In the genomic region with DNA sequence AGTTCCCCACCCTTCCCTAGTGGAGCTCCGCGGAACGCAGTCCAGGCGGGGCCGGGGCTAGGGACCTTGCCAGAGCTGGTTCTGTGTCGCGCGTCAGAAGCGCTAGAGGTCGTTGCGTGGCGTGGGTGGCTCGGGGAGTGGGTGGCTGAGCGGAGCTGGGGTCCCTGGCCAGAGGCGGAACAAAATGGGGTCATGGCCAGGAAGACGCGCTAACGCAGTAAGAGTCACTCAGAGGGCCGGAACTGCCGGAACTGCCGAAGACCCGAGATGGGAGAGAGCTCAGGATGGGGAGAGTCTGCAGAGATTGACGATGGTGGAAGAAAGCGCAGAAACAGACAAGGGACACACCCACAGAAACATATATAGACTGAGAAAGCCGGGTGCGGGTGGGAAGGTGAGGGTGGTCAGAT, we compare ENCODE assay signal across 1 cellular context.
TF ChIP-seq lines count a peak whose summit lies in the region.

No MANE protein-coding gene starts in this region.

TF ChIP-seq in HepG2, 621 proteins besides CTCF, POLR2A, EP300 and RAD21:
- no peak for TF ChIP-seq ISX (CRISPR knock-in tag; conservative IDR thresholded peaks at IDR 0.05)
- no peak for TF ChIP-seq CENPT (CRISPR knock-in tag; IDR thresholded peaks at IDR 0.05; ENCODE audit: low read depth)
- TF ChIP-seq ZKSCAN1 (IDR thresholded peaks at IDR 0.05; ENCODE audit: low read length), result no peak
- TF ChIP-seq HNRNPL (IDR thresholded peaks at IDR 0.05; ENCODE audit: low read depth, low read length), result no peak
- no peak for TF ChIP-seq ZNF766 (CRISPR knock-in tag; IDR thresholded peaks at IDR 0.05; ENCODE audit: borderline replicate concordance)
- no peak for TF ChIP-seq SP4 (CRISPR knock-in tag; IDR thresholded peaks at IDR 0.05)
- no peak for TF ChIP-seq MXD1 (CRISPR knock-in tag; IDR thresholded peaks at IDR 0.05)
- TF ChIP-seq, protein P1, sequence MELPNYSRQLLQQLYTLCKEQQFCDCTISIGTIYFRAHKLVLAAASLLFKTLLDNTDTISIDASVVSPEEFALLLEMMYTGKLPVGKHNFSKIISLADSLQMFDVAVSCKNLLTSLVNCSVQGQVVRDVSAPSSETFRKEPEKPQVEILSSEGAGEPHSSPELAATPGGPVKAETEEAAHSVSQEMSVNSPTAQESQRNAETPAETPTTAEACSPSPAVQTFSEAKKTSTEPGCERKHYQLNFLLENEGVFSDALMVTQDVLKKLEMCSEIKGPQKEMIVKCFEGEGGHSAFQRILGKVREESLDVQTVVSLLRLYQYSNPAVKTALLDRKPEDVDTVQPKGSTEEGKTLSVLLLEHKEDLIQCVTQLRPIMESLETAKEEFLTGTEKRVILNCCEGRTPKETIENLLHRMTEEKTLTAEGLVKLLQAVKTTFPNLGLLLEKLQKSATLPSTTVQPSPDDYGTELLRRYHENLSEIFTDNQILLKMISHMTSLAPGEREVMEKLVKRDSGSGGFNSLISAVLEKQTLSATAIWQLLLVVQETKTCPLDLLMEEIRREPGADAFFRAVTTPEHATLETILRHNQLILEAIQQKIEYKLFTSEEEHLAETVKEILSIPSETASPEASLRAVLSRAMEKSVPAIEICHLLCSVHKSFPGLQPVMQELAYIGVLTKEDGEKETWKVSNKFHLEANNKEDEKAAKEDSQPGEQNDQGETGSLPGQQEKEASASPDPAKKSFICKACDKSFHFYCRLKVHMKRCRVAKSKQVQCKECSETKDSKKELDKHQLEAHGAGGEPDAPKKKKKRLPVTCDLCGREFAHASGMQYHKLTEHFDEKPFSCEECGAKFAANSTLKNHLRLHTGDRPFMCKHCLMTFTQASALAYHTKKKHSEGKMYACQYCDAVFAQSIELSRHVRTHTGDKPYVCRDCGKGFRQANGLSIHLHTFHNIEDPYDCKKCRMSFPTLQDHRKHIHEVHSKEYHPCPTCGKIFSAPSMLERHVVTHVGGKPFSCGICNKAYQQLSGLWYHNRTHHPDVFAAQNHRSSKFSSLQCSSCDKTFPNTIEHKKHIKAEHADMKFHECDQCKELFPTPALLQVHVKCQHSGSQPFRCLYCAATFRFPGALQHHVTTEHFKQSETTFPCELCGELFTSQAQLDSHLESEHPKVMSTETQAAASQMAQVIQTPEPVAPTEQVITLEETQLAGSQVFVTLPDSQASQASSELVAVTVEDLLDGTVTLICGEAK (IDR thresholded peaks at IDR 0.05), result no peak
- TF ChIP-seq, protein P1 (CRISPR knock-in tag; IDR thresholded peaks at IDR 0.05), result no peak
- TF ChIP-seq MYNN (CRISPR knock-in tag; IDR thresholded peaks at IDR 0.05; ENCODE audit: low read depth), result no peak
- TF ChIP-seq, protein P2, sequence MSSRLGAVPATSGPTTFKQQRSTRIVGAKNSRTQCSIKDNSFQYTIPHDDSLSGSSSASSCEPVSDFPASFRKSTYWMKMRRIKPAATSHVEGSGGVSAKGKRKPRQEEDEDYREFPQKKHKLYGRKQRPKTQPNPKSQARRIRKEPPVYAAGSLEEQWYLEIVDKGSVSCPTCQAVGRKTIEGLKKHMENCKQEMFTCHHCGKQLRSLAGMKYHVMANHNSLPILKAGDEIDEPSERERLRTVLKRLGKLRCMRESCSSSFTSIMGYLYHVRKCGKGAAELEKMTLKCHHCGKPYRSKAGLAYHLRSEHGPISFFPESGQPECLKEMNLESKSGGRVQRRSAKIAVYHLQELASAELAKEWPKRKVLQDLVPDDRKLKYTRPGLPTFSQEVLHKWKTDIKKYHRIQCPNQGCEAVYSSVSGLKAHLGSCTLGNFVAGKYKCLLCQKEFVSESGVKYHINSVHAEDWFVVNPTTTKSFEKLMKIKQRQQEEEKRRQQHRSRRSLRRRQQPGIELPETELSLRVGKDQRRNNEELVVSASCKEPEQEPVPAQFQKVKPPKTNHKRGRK (CRISPR knock-in tag; IDR thresholded peaks at IDR 0.05), result no peak
- no peak for TF ChIP-seq YEATS2 (CRISPR knock-in tag; IDR thresholded peaks at IDR 0.05; ENCODE audit: borderline replicate concordance)
- TF ChIP-seq TFAP4 (IDR thresholded peaks at IDR 0.05; ENCODE audit: borderline replicate concordance, low read depth), result no peak
- no peak for TF ChIP-seq NCOA1 (CRISPR knock-in tag; IDR thresholded peaks at IDR 0.05)
